8 cellular contexts compared by ENCODE assay signal in the genomic region with DNA sequence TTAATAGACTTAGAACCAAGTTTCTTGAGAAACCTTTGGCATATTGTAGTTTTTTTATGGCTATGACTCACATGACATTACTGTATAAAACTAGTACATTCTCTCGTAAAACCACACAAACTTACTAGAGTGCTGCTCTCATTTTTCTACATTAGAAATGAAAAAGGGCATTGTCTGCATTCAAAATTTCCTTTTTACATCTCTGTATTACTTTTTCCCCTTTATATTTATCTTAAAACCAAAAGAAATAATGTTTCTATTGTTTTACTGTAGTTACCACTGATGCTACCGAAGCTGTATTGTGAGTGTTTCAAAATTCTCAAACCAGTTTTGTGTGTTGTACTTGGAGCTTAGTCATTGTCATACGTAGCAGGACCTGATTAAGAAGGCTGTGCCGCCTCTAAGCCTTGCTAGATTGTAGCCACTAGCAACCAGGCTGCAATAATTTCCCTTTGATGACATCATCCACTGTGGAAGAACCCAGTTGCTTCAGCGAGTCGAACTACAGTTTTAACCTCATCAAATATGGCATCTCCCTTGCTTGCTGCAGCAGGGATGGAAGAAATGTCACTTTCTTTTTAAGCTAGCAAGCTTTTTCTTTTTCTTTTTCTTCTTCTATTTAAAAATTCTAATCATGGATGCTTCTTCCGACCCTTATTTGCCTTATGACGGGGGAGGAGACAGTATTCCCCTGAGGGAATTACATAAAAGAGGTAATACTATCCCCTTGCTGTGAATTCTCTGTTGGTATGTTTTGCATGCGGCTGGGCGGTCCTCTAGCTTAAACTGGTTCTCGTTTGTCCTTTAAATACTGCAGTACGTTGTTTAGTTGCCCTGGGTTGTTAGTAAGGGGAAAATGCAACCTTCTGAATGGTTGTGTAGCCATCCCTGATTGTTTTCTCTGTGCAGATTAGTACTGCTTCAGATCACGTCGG. TPM values are rescaled to one million over a fixed set of nuclear protein-coding genes. Genes with fewer than 3 reads are reported as not detected.
A peak's percentile ranks its signal among the peaks of the same experiment; 100 is the strongest.
DNase-seq lines count a peak whose midpoint lies in the region; ATAC-seq and TF ChIP-seq lines count a peak whose summit lies in the region.

No MANE protein-coding gene starts in this region.

- TF ChIP-seq CTCF in IMR-90 (conservative IDR thresholded peaks at IDR 0.05; ENCODE audit: low read depth, low read length), result no peak
- peak in 1 of 6 experiments; percentile 7 for TF ChIP-seq CTCF in Peyer's patch (IDR thresholded peaks at IDR 0.05)
- TF ChIP-seq CTCF in fibroblast of the aortic adventitia (IDR thresholded peaks at IDR 0.05; ENCODE audit: insufficient read depth, low read length), result no peak

- peak overlapping the region; percentile 1; the same call in 1 of the 2 replicates for H3K4ac ChIP-seq in IMR-90 (ENCODE audit: low read depth, low read length)

- H4K91ac ChIP-seq in IMR-90 (ENCODE audit: insufficient read depth, low read depth, low read length), result peak overlapping the region; percentile 17; the same call in 1 of the 2 replicates

- H3K36me3 ChIP-seq in IMR-90 (ENCODE audit: control insufficient read depth, insufficient read depth, low read length) (no peaks in the 10 kb centered on the region), Peyer's patch (no peaks in the 10 kb centered on the region)

- peak overlapping the region; percentile 91 for H3K4me2 ChIP-seq in IMR-90 (ENCODE audit: low read depth, low read length)

- H3K56ac ChIP-seq in IMR-90 (ENCODE audit: extremely low read depth, insufficient read depth, low read length), result peak overlapping the region; percentile 35; the same call in 1 of the 2 replicates

- H3K27ac ChIP-seq in IMR-90 (ENCODE audit: insufficient read depth, low read length) (peak overlapping the region; percentile 55; the same call in 1 of the 2 replicates), Peyer's patch (peak overlapping the region; percentile 13 to 83 (median 62))

- peak overlapping the region; percentile 77; the same call in 1 of the 2 replicates for H4K5ac ChIP-seq in IMR-90 (ENCODE audit: low read depth, low read length)

- H3K4me1 Mint-ChIP-seq in natural killer cell treated with Interleukin-12 subunit alpha and Interleukin-12 subunit beta and Interleukin-15 and Interleukin-18, amount 100 ng/mL, for 72 hours (ENCODE audit: low read depth in 2 of 2), result peaks cover 15 to 17% of the 10 kb centered on the region in 2 donors

- peak overlapping the region; percentile 61 for H3K4me3 ChIP-seq in IMR-90 (ENCODE audit: insufficient read depth, low read depth, low read length)
- peak overlapping the region; percentile 13 to 46 (median 27) for H3K4me3 ChIP-seq in Peyer's patch
- H3K4me3 ChIP-seq in fibroblast of the aortic adventitia (ENCODE audit: low read depth, low read length), result peak overlapping the region; percentile 65

- H3K18ac ChIP-seq in IMR-90 (ENCODE audit: low read depth, low read length), result peak overlapping the region; percentile 63; the same call in 1 of the 2 replicates

- 0 out of 2 replicates have a peak, but pooled peaks cover 2% of the 10 kb centered on the region for H3K9me1 ChIP-seq in IMR-90 (ENCODE audit: insufficient read depth, low read length)

- ATAC-seq in GM21576 (IDR thresholded peaks at IDR 0.05; ENCODE audit: unreplicated experiment), result peak; percentile 97
- ATAC-seq in IMR-90 (ENCODE audit: low read depth), result peak; percentile 96
- ATAC-seq in natural killer cell treated with Interleukin-12 subunit alpha and Interleukin-12 subunit beta and Interleukin-15 and Interleukin-18, amount 100 ng/mL, for 72 hours, result peak; percentile 100
- peak; percentile 100 for ATAC-seq in stimulated activated naive CD8-positive, alpha-beta T cell treated with anti-CD3 and anti-CD28 coated beads, Interleukin-15, Interleukin-2, amounts not matched to agents 100 U/mL and 50 U/mL, for 24 hours

- H4K20me1 ChIP-seq in IMR-90 (ENCODE audit: insufficient read depth, low read length), result no peaks in the 10 kb centered on the region

- TF ChIP-seq POLR2A in IMR-90 (IDR thresholded peaks at IDR 0.05; ENCODE audit: low read depth, low read length) (peak; percentile 87), Peyer's patch (IDR thresholded peaks at IDR 0.05) (peak; percentile 20 to 39)

- peak; percentile 83 for DNase-seq in DMS 273 treated with DMSO at 0.1 percent for 48 hours (lab: John Stamatoyannopoulos, UW)
- peak; percentile 99 for DNase-seq in IMR-90
- DNase-seq in Peyer's patch, result peak in 2 of 3 donors; percentile 48 to 89
- DNase-seq in activated T-helper 9 cell treated with anti-CD3 and anti-CD28 coated beads, Interleukin-2, amount 50 U/mL, for 16 hours (ENCODE audit: low read depth), result peak; percentile 38
- peak; percentile 99 for DNase-seq in fibroblast of the aortic adventitia (ENCODE audit: low read depth)
- DNase-seq in natural killer cell treated with Interleukin-12 subunit alpha and Interleukin-12 subunit beta and Interleukin-15 and Interleukin-18, amount 100 ng/mL, for 72 hours (ENCODE audit: low spot score), result peak; percentile 80
- DNase-seq in stimulated activated naive CD8-positive, alpha-beta T cell treated with anti-CD3 and anti-CD28 coated beads, Interleukin-15, Interleukin-2, amounts not matched to agents 100 U/mL and 50 U/mL, for 24 hours, result peak; percentile 58

- TF ChIP-seq RAD21 in IMR-90 (IDR thresholded peaks at IDR 0.05; ENCODE audit: low read length), result no peak

- dilution Hi-C loops in IMR-90 (cut with HindIII; ENCODE audit: low sequenced_read_pairs, unreplicated experiment), result no loop called here

- H3K27me3 ChIP-seq in IMR-90 (ENCODE audit: control insufficient read depth, insufficient read depth, low read length), result no peaks in the 10 kb centered on the region
- H3K27me3 ChIP-seq in Peyer's patch, result no peaks in the 10 kb centered on the region

- H3K27me3 Mint-ChIP-seq in natural killer cell treated with Interleukin-12 subunit alpha and Interleukin-12 subunit beta and Interleukin-15 and Interleukin-18, amount 100 ng/mL, for 72 hours, result no peaks in the 10 kb centered on the region

- POLR2A ChIA-PET in IMR-90 (lab: Charles Lee; ENCODE audit: unreplicated experiment), result interaction anchor here (0.6 to 0.7 kb wide), 3 partner anchors 41 to 1482 kb away, joined by 3 to 4 read pairs (median 4); no protein-coding TSS in a partner anchor

- CTCF ChIA-PET in IMR-90 (lab: Yijun Ruan, JAX), result interaction anchor here (0.5 to 0.7 kb wide), 3 partner anchors 47 to 650 kb away, joined by 3 to 5 read pairs (median 3); a partner anchor contains a TSS

- H2BK20ac ChIP-seq in IMR-90 (ENCODE audit: low read depth, low read length), result peak overlapping the region; percentile 1; the same call in 1 of the 2 replicates

- intact Hi-C loops in IMR-90 (cut with micrococcal nuclease), result loop anchor here (1.0 kb wide), 1 partner anchor 40 kb away; a partner anchor contains a TSS

- H2BK15ac ChIP-seq in IMR-90 (ENCODE audit: low read depth, low read length), result no peak overlapping the region

- no peaks in the 10 kb centered on the region for H3K9me3 Mint-ChIP-seq in natural killer cell treated with Interleukin-12 subunit alpha and Interleukin-12 subunit beta and Interleukin-15 and Interleukin-18, amount 100 ng/mL, for 72 hours

- H2BK120ac ChIP-seq in IMR-90 (ENCODE audit: low read depth, low read length), result peak overlapping the region; percentile 8

- H3K4me1 ChIP-seq in IMR-90 (ENCODE audit: control insufficient read depth, insufficient read depth, low read length), result 0 out of 2 replicates have a peak, but pooled peaks cover 2% of the 10 kb centered on the region
- H3K4me1 ChIP-seq in Peyer's patch, result peaks cover 0 to 41% (median 2%) of the 10 kb centered on the region in 4 donors

- peak overlapping the region; percentile 68 for H2BK5ac ChIP-seq in IMR-90 (ENCODE audit: low read depth, low read length, poor library complexity, severe bottlenecking)

- peak overlapping the region; percentile 87 to 98 for H3K27ac Mint-ChIP-seq in natural killer cell treated with Interleukin-12 subunit alpha and Interleukin-12 subunit beta and Interleukin-15 and Interleukin-18, amount 100 ng/mL, for 72 hours

- no peak overlapping the region for H2AK9ac ChIP-seq in IMR-90 (replicated peaks; ENCODE audit: low read depth, low read length, poor library complexity)

- in situ Hi-C loops in IMR-90 (cut with MboI; ENCODE audit: low sequenced_read_pairs), result no loop called here

- peaks cover 8 to 14% of the 10 kb centered on the region in 2 experiments; a peak in 2 of 4 replicates for H3K79me1 ChIP-seq in IMR-90 (ENCODE audit: low read depth in 1 of 2, low read length in 2 of 2)

- H3K4me3 Mint-ChIP-seq in natural killer cell treated with Interleukin-12 subunit alpha and Interleukin-12 subunit beta and Interleukin-15 and Interleukin-18, amount 100 ng/mL, for 72 hours, result peak overlapping the region; percentile 73

- BruUV-seq in IMR-90 (replicated peaks; lab: Mats Ljungman, UMichigan), result no TSS peak

- no peaks in the 10 kb centered on the region for H3K9me3 ChIP-seq in IMR-90 (ENCODE audit: control insufficient read depth, insufficient read depth, low read length)
- H3K9me3 ChIP-seq in Peyer's patch, result no peaks in the 10 kb centered on the region

- 0% methylated on average over 2 of the region's 14 CpGs; no CpG with 5 or more reads in 1 of the 2 experiments for WGBS in IMR-90 (ENCODE audit: extremely low coverage in 2 of 2, insufficient read length in 1 of 2), 2 experiments

- peak overlapping the region; percentile 14 to 38; a peak in 2 of 4 replicates for H4K8ac ChIP-seq in IMR-90 (ENCODE audit: low read depth in 2 of 2, low read length in 2 of 2)

- peak overlapping the region; percentile 66 for H2AFZ ChIP-seq in IMR-90 (replicated peaks; ENCODE audit: low read length, poor library complexity)

- H2AK5ac ChIP-seq in IMR-90 (ENCODE audit: low read depth, low read length), result no peak overlapping the region

- peak overlapping the region; percentile 4; the same call in 1 of the 2 replicates for H3K14ac ChIP-seq in IMR-90 (replicated peaks; ENCODE audit: low read depth, low read length)

- H3K9ac ChIP-seq in IMR-90 (ENCODE audit: low read depth, low read length), result peak overlapping the region; percentile 77

- peak overlapping the region; percentile 27; the same call in 1 of the 2 replicates for H3K23ac ChIP-seq in IMR-90 (ENCODE audit: low read depth, low read length)

- H3K36me3 Mint-ChIP-seq in natural killer cell treated with Interleukin-12 subunit alpha and Interleukin-12 subunit beta and Interleukin-15 and Interleukin-18, amount 100 ng/mL, for 72 hours, result no peaks in the 10 kb centered on the region

RNA-seq across cellular contexts. Expression of a gene that starts 39.6 kb away (rescaled TPM):
- total RNA-seq in IMR-90 (2012; rRNA removed) (22.8 and 29.4 TPM in 2 replicates), Peyer's patch (10 to 100 TPM; 14.0 to 61.5 (median 44.7) TPM), fibroblast of the aortic adventitia (ENCODE audit: low replicate concordance) (38.3 and 50.6 TPM in 2 replicates)
- 11.2 and 13.0 TPM in 2 replicates for polyA plus RNA-seq in IMR-90 (2012; rRNA removed)
- polyA plus RNA-seq in IMR-90 (2012; cell fraction: cytosol; rRNA removed), result 2.3 and 2.4 TPM in 2 replicates
- polyA plus RNA-seq in IMR-90 (2012; cell fraction: nucleus; rRNA removed; ENCODE audit: low replicate concordance), result 0.94 and 6.4 TPM in 2 replicates
- 10 to 100 TPM; 21.8 to 24.9 TPM for total RNA-seq in natural killer cell treated with Interleukin-12 subunit alpha and Interleukin-12 subunit beta and Interleukin-15 and Interleukin-18, amount 100 ng/mL, for 72 hours

RNA-seq across cellular contexts. Expression of a gene that starts 47.6 kb away (rescaled TPM):
- total RNA-seq in IMR-90 (2012; rRNA removed), result 3.9 and 5.8 TPM in 2 replicates
- 2.4 and 3.3 TPM in 2 replicates for polyA plus RNA-seq in IMR-90 (2012; rRNA removed)
- 1.1 and 1.3 TPM in 2 replicates for polyA plus RNA-seq in IMR-90 (2012; cell fraction: cytosol; rRNA removed)
- polyA plus RNA-seq in IMR-90 (2012; cell fraction: nucleus; rRNA removed; ENCODE audit: low replicate concordance), result 1.6 and 2.5 TPM in 2 replicates
- total RNA-seq in Peyer's patch, result 10 to 100 TPM in 1 of 4 donors, 1 to 10 TPM in 3; 6.0 to 18.2 (median 7.1) TPM
- total RNA-seq in fibroblast of the aortic adventitia (ENCODE audit: low replicate concordance), result 18.2 and 19.9 TPM in 2 replicates
- 10 to 100 TPM in 1 of 2 donors, 1 to 10 TPM in 1; 9.8 to 20.6 TPM for total RNA-seq in natural killer cell treated with Interleukin-12 subunit alpha and Interleukin-12 subunit beta and Interleukin-15 and Interleukin-18, amount 100 ng/mL, for 72 hours

Comparison
In these comparisons a context has a peak if more than half of its experiments do, and no peak if none do; other contexts are left out.
1. Peak in every context shown above with its lines: DNase-seq, ATAC-seq, H3K4me3 ChIP-seq and H3K27ac ChIP-seq.
2. DNase-seq: peak in every context shown above with its lines; median percentile 99 in IMR-90; 99 in fibroblast of the aortic adventitia; 83 in DMS 273 treated with DMSO at 0.1 percent for 48 hours; 80 in natural killer cell treated with Interleukin-12 subunit alpha and Interleukin-12 subunit beta and Interleukin-15 and Interleukin-18, amount 100 ng/mL, for 72 hours; 68 in Peyer's patch; 58 in stimulated activated naive CD8-positive, alpha-beta T cell treated with anti-CD3 and anti-CD28 coated beads, Interleukin-15, Interleukin-2, amounts not matched to agents 100 U/mL and 50 U/mL, for 24 hours; 38 in activated T-helper 9 cell treated with anti-CD3 and anti-CD28 coated beads, Interleukin-2, amount 50 U/mL, for 16 hours.